Comparison of ENCODE assay signal across 16 cellular contexts in genomic region chr3:167057586-167057985, GRCh38.
"Had no signal": no experiment of that assay in that cellular context is flagged by ENCODE, and none has a peak within 500 bp of the region (broad histone marks: within the 10 kb centered on the region; RNA-seq: fewer than 3 reads in every experiment).

No MANE protein-coding gene starts in this region.

- ATAC-seq: activated naive CD4-positive, alpha-beta T cell treated with anti-CD3 and anti-CD28 coated beads, Interleukin-2, amount 50 U/mL, for 72 hours; left colon; lower lobe of right lung; natural killer cell treated with Interleukin-12 subunit alpha and Interleukin-12 subunit beta and Interleukin-15 and Interleukin-18, amount 100 ng/mL, for 72 hours had no signal

- H3K27ac ChIP-seq: esophagus squamous epithelium, hepatocyte, lower lobe of right lung, thyroid gland, vagina had no signal

- H3K9me3 ChIP-seq: esophagus squamous epithelium, thyroid gland, vagina had no signal

- H3K4me1 ChIP-seq: esophagus squamous epithelium, lower lobe of right lung, thyroid gland, vagina had no signal

- DNase-seq: activated B cell treated with CpG ODN at 0.5 μM for 24 hours; activated CD4-positive, alpha-beta memory T cell treated with anti-CD3 and anti-CD28 coated beads for 36 hours; activated CD4-positive, alpha-beta T cell treated with anti-CD3 and anti-CD28 coated beads for 4 hours; activated gamma-delta T cell treated with Interleukin-2 at 50 U/mL for 16 hours; activated T-cell treated with anti-CD3 and anti-CD28 coated beads for 4 hours; effector CD4-positive, alpha-beta T cell; esophagus squamous epithelium; left colon; lower lobe of right lung; stimulated activated CD4-positive, alpha-beta T cell treated with anti-CD3 and anti-CD28 coated beads, Interleukin-2, amount 100 ng/mL, for 24 hours; stimulated activated naive CD4-positive, alpha-beta T cell treated with Interleukin-2 at 50 U/mL for 16 hours; thyroid gland had no signal

- H3K4me3 ChIP-seq: esophagus squamous epithelium, hepatocyte, lower lobe of right lung, thyroid gland, vagina had no signal

- H3K27me3 ChIP-seq: esophagus squamous epithelium, hepatocyte, thyroid gland, vagina had no signal

- H3K36me3 ChIP-seq: esophagus squamous epithelium, lower lobe of right lung, thyroid gland, vagina had no signal
